In genomic region chr9:71685988-71686387, GRCh38 we compare ENCODE assay signal across 12 cellular contexts.
DNase-seq lines count a peak whose midpoint lies in the region; ATAC-seq and TF ChIP-seq lines count a peak whose summit lies in the region.
"Had no signal": no experiment of that assay in that cellular context is flagged by ENCODE, and none has a peak within 500 bp of the region (broad histone marks: within the 10 kb centered on the region; RNA-seq: fewer than 3 reads in every experiment).

No MANE protein-coding gene starts in this region.

- no peak for TF ChIP-seq CTCF in HFFc6 (IDR thresholded peaks at IDR 0.05)

- H3K36me3 Mint-ChIP-seq in activated CD4-positive, alpha-beta T cell treated with anti-CD3 and anti-CD28 coated beads for 36 hours (ENCODE audit: low read depth), result peaks cover 45% of the 10 kb centered on the region
- peaks cover 41% of the 10 kb centered on the region for H3K36me3 Mint-ChIP-seq in HFFc6 (ENCODE audit: low read depth)
- peaks cover 28% of the 10 kb centered on the region for H3K36me3 Mint-ChIP-seq in activated naive CD8-positive, alpha-beta T cell
- H3K36me3 Mint-ChIP-seq in natural killer cell treated with Interleukin-12 subunit alpha and Interleukin-12 subunit beta and Interleukin-15 and Interleukin-18, amount 100 ng/mL, for 72 hours, result peaks cover 7% of the 10 kb centered on the region

- DNase-seq in activated CD4-positive, alpha-beta T cell treated with anti-CD3 and anti-CD28 coated beads for 36 hours, result no peak
- DNase-seq in activated CD4-positive, alpha-beta T cell treated with anti-CD3 and anti-CD28 coated beads for 4 hours, result no peak
- no peak for DNase-seq in HFFc6
- DNase-seq in natural killer cell treated with Interleukin-12 subunit alpha and Interleukin-12 subunit beta and Interleukin-15 and Interleukin-18, amount 100 ng/mL, for 72 hours (ENCODE audit: low spot score), result no peak
- no peak for DNase-seq in pons (ENCODE audit: low spot score)
- DNase-seq in central memory CD4-positive, alpha-beta T cell, result no peak
- DNase-seq: 8988T, amygdala, NCI-H1417 treated with DMSO at 0.1 percent for 48 hours had no signal

- POLR2A ChIA-PET in activated CD4-positive, alpha-beta T cell treated with anti-CD3 and anti-CD28 coated beads for 36 hours (lab: Charles Lee), result interaction anchor here (0.8 to 1.2 kb wide), 2 partner anchors 221 to 338 kb away, joined by 3 read pairs; no protein-coding TSS in a partner anchor

- peaks cover 52% of the 10 kb centered on the region for H3K4me1 Mint-ChIP-seq in activated CD4-positive, alpha-beta T cell treated with anti-CD3 and anti-CD28 coated beads for 36 hours
- peaks cover 71% of the 10 kb centered on the region for H3K4me1 Mint-ChIP-seq in HFFc6 (ENCODE audit: low read depth)
- peaks cover 48% of the 10 kb centered on the region for H3K4me1 Mint-ChIP-seq in activated naive CD8-positive, alpha-beta T cell (ENCODE audit: low read depth)
- H3K4me1 Mint-ChIP-seq in natural killer cell treated with Interleukin-12 subunit alpha and Interleukin-12 subunit beta and Interleukin-15 and Interleukin-18, amount 100 ng/mL, for 72 hours (ENCODE audit: low read depth in 2 of 2), result peaks cover 25 to 32% of the 10 kb centered on the region in 2 donors

- intact Hi-C loops in activated CD4-positive, alpha-beta T cell treated with anti-CD3 and anti-CD28 coated beads for 36 hours (cut with DNase I, micrococcal nuclease), result loop anchor here in 1 of 2 experiments (2.0 kb wide), 1 partner anchor 73 kb away; no protein-coding TSS in a partner anchor

- peak overlapping the region; percentile 70 for H3K27ac Mint-ChIP-seq in activated CD4-positive, alpha-beta T cell treated with anti-CD3 and anti-CD28 coated beads for 36 hours
- peak overlapping the region; percentile 73 for H3K27ac Mint-ChIP-seq in HFFc6
- no peak overlapping the region for H3K27ac Mint-ChIP-seq in activated naive CD8-positive, alpha-beta T cell
- H3K27ac Mint-ChIP-seq in natural killer cell treated with Interleukin-12 subunit alpha and Interleukin-12 subunit beta and Interleukin-15 and Interleukin-18, amount 100 ng/mL, for 72 hours, result peak overlapping the region; percentile 51 to 70

- CTCF ChIA-PET in activated CD4-positive, alpha-beta T cell treated with anti-CD3 and anti-CD28 coated beads for 36 hours (lab: Charles Lee), result interaction anchor here (1.0 to 3.4 kb wide), 3 partner anchors 31 to 80 kb away, joined by 3 to 15 read pairs (median 3); no protein-coding TSS in a partner anchor

- H3K4me3 Mint-ChIP-seq in activated CD4-positive, alpha-beta T cell treated with anti-CD3 and anti-CD28 coated beads for 36 hours, result no peak overlapping the region
- no peak overlapping the region for H3K4me3 Mint-ChIP-seq in HFFc6
- H3K4me3 Mint-ChIP-seq in activated naive CD8-positive, alpha-beta T cell, result peak overlapping the region; percentile 5
- H3K4me3 Mint-ChIP-seq in natural killer cell treated with Interleukin-12 subunit alpha and Interleukin-12 subunit beta and Interleukin-15 and Interleukin-18, amount 100 ng/mL, for 72 hours, result peak overlapping the region; percentile 64
- H3K4me3 Mint-ChIP-seq: memory B cell had no signal

- no peaks in the 10 kb centered on the region for H3K9me3 Mint-ChIP-seq in activated CD4-positive, alpha-beta T cell treated with anti-CD3 and anti-CD28 coated beads for 36 hours (ENCODE audit: low read depth)
- H3K9me3 Mint-ChIP-seq in HFFc6, result no peaks in the 10 kb centered on the region
- no peaks in the 10 kb centered on the region for H3K9me3 Mint-ChIP-seq in activated naive CD8-positive, alpha-beta T cell (ENCODE audit: low read depth)
- no peaks in the 10 kb centered on the region for H3K9me3 Mint-ChIP-seq in natural killer cell treated with Interleukin-12 subunit alpha and Interleukin-12 subunit beta and Interleukin-15 and Interleukin-18, amount 100 ng/mL, for 72 hours
- H3K9me3 Mint-ChIP-seq: memory B cell had no signal

- H3K27me3 Mint-ChIP-seq in activated CD4-positive, alpha-beta T cell treated with anti-CD3 and anti-CD28 coated beads for 36 hours, result no peaks in the 10 kb centered on the region
- peaks cover 3% of the 10 kb centered on the region; the same call in 1 of the 2 replicates for H3K27me3 Mint-ChIP-seq in HFFc6 (ENCODE audit: insufficient read depth)
- H3K27me3 Mint-ChIP-seq in activated naive CD8-positive, alpha-beta T cell, result no peaks in the 10 kb centered on the region
- H3K27me3 Mint-ChIP-seq in natural killer cell treated with Interleukin-12 subunit alpha and Interleukin-12 subunit beta and Interleukin-15 and Interleukin-18, amount 100 ng/mL, for 72 hours, result no peaks in the 10 kb centered on the region
- H3K27me3 Mint-ChIP-seq: memory B cell had no signal

- no peak for ATAC-seq in activated CD4-positive, alpha-beta T cell treated with anti-CD3 and anti-CD28 coated beads for 36 hours
- ATAC-seq in natural killer cell treated with Interleukin-12 subunit alpha and Interleukin-12 subunit beta and Interleukin-15 and Interleukin-18, amount 100 ng/mL, for 72 hours, result no peak
- ATAC-seq in HG03108 (IDR thresholded peaks at IDR 0.05; ENCODE audit: unreplicated experiment), result no peak

Comparison
In these comparisons a context has a peak if more than half of its experiments do, and no peak if none do; other contexts are left out.
1. H3K4me3 Mint-ChIP-seq: peak in activated naive CD8-positive, alpha-beta T cell (single experiment) and natural killer cell treated with Interleukin-12 subunit alpha and Interleukin-12 subunit beta and Interleukin-15 and Interleukin-18, amount 100 ng/mL, for 72 hours (single experiment); none in activated CD4-positive, alpha-beta T cell treated with anti-CD3 and anti-CD28 coated beads for 36 hours (single experiment) and HFFc6 (single experiment).